Comparison of ENCODE assay signal across 11 cellular contexts in genomic region chr5:160463775-160464465, GRCh38. TPM values are rescaled to one million over a fixed set of nuclear protein-coding genes. Genes with fewer than 3 reads are reported as not detected.
DNase-seq lines count a peak whose midpoint lies in the region; ATAC-seq, FAIRE-seq and TF ChIP-seq lines count a peak whose summit lies in the region.
"Had no signal": no experiment of that assay in that cellular context is flagged by ENCODE, and none has a peak within 500 bp of the region (broad histone marks: within the 10 kb centered on the region; RNA-seq: fewer than 3 reads in every experiment).

No MANE protein-coding gene starts in this region.

- intact Hi-C loops in vagina (cut with DNase I) (no loop called here), left colon (cut with DNase I, micrococcal nuclease) (no loop called here)

- H3K4me3 ChIP-seq in astrocyte (ENCODE audit: insufficient read depth, low read depth, low read length) (no peak overlapping the region), osteoblast (ENCODE audit: insufficient read depth, low read length) (no peak overlapping the region), vagina (no peak overlapping the region)

- H3K27me3 Mint-ChIP-seq in astrocyte (ENCODE audit: low read depth, unreplicated experiment): no peaks in the 10 kb centered on the region

- H3K36me3 Mint-ChIP-seq in astrocyte (ENCODE audit: low read depth, unreplicated experiment): no peaks in the 10 kb centered on the region

- H3K4me2 ChIP-seq in astrocyte (ENCODE audit: low read length) (peak overlapping the region; percentile 64), osteoblast (ENCODE audit: insufficient read depth, low read length) (peak overlapping the region; percentile 58)

- H2AFZ ChIP-seq in astrocyte (ENCODE audit: low read depth, low read length) (no peak overlapping the region), osteoblast (ENCODE audit: low read length) (no peak overlapping the region)

- H3K27me3 ChIP-seq in astrocyte (ENCODE audit: insufficient read depth, low read length) (no peaks in the 10 kb centered on the region), osteoblast (ENCODE audit: insufficient read depth, low read length) (no peaks in the 10 kb centered on the region), vagina (no peaks in the 10 kb centered on the region)

- peaks cover 23% of the 10 kb centered on the region for H3K4me1 Mint-ChIP-seq in astrocyte (ENCODE audit: low read depth, unreplicated experiment)

- peak; percentile 50 for FAIRE-seq in astrocyte (lab: Jason Lieb, UNC)

- ATAC-seq in HG02642 (IDR thresholded peaks at IDR 0.05; ENCODE audit: poor library complexity, unreplicated experiment): no peak
- no peak for ATAC-seq in left colon

- no peak for TF ChIP-seq POLR2A in vagina (IDR thresholded peaks at IDR 0.05)

- H4K20me1 ChIP-seq in astrocyte (ENCODE audit: insufficient read depth, low read length) (no peaks in the 10 kb centered on the region), osteoblast (ENCODE audit: insufficient read depth, low read length) (no peaks in the 10 kb centered on the region)

- no peak overlapping the region for H3K27ac Mint-ChIP-seq in astrocyte (ENCODE audit: unreplicated experiment)
- H3K27ac Mint-ChIP-seq: activated CD4-positive, alpha-beta T cell treated with anti-CD3 and anti-CD28 coated beads, Interleukin-2, amount 10 ng/mL, durations not matched to agents 7 days and 5 days had no signal

- peaks cover 2% of the 10 kb centered on the region for H3K9me3 Mint-ChIP-seq in astrocyte (ENCODE audit: unreplicated experiment)
- H3K9me3 Mint-ChIP-seq: activated CD4-positive, alpha-beta T cell treated with anti-CD3 and anti-CD28 coated beads, Interleukin-2, amount 10 ng/mL, durations not matched to agents 7 days and 5 days had no signal

- H3K79me2 ChIP-seq in astrocyte (ENCODE audit: insufficient read depth, low read length) (no peaks in the 10 kb centered on the region), osteoblast (ENCODE audit: insufficient read depth, low read length) (no peaks in the 10 kb centered on the region)

- no peak overlapping the region for H3K9ac ChIP-seq in astrocyte (ENCODE audit: low read length)

- DNase-seq in NCI-H2029 (lab: John Stamatoyannopoulos, UW): peak; percentile 24
- no peak for DNase-seq in NCI-H2029 treated with DMSO at 0.1 percent for 48 hours (lab: John Stamatoyannopoulos, UW)
- peak; percentile 89 for DNase-seq in M059J (ENCODE audit: low read depth)
- DNase-seq in astrocyte (ENCODE audit: low read depth): peak; percentile 86
- peak; percentile 83 for DNase-seq in osteoblast (ENCODE audit: insufficient read length, low spot score, missing footprints)
- DNase-seq in vagina (ENCODE audit: extremely low spot score in 2 of 2): no peak
- no peak for DNase-seq in left colon
- DNase-seq: activated CD4-positive, alpha-beta T cell treated with anti-CD3 and anti-CD28 coated beads, Interleukin-2, amount 10 ng/mL, durations not matched to agents 7 days and 5 days; NCI-H187 treated with DMSO at 0.1 percent for 48 hours had no signal

- no peaks in the 10 kb centered on the region for H3K36me3 ChIP-seq in astrocyte (ENCODE audit: insufficient read depth, low read length)
- H3K36me3 ChIP-seq in osteoblast (ENCODE audit: insufficient read depth, low read length): no peaks in the 10 kb centered on the region
- H3K36me3 ChIP-seq in vagina: no peaks in the 10 kb centered on the region

- H3K27ac ChIP-seq in astrocyte (ENCODE audit: low read depth, low read length): peak overlapping the region; percentile 25
- no peak overlapping the region for H3K27ac ChIP-seq in osteoblast (ENCODE audit: low read depth, low read length)
- H3K27ac ChIP-seq in vagina: no peak overlapping the region
- H3K27ac ChIP-seq: 22Rv1 had no signal

- H3K4me1 ChIP-seq in astrocyte (ENCODE audit: insufficient read depth, low read length): peaks cover 33% of the 10 kb centered on the region
- H3K4me1 ChIP-seq in osteoblast (ENCODE audit: insufficient read depth, low read length): peaks cover 44% of the 10 kb centered on the region
- peaks cover 15% of the 10 kb centered on the region for H3K4me1 ChIP-seq in vagina

- TF ChIP-seq CTCF in astrocyte (IDR thresholded peaks at IDR 0.05; ENCODE audit: insufficient read depth, low read depth, low read length) (no peak), osteoblast (IDR thresholded peaks at IDR 0.05; ENCODE audit: extremely low read depth, low read depth, low read length) (no peak), vagina (IDR thresholded peaks at IDR 0.05) (no peak)

- H3K9me3 ChIP-seq in astrocyte (ENCODE audit: insufficient read depth, low read depth, low read length) (no peaks in the 10 kb centered on the region), osteoblast (ENCODE audit: low read depth, low read length) (no peaks in the 10 kb centered on the region), vagina (no peaks in the 10 kb centered on the region)

- H3K4me3 Mint-ChIP-seq in astrocyte (ENCODE audit: unreplicated experiment): no peak overlapping the region
- H3K4me3 Mint-ChIP-seq: activated CD4-positive, alpha-beta T cell treated with anti-CD3 and anti-CD28 coated beads, Interleukin-2, amount 10 ng/mL, durations not matched to agents 7 days and 5 days had no signal

RNA-seq across cellular contexts. Expression of gene PTTG1, which starts 42.3 kb away (rescaled TPM):
- total RNA-seq in M059J (2014; rRNA removed; shearing (Covaris generic)): 1,224 and 1,388 TPM in 2 replicates
- total RNA-seq in astrocyte (12.7 and 20.4 TPM in 2 replicates), osteoblast (29.8 and 41.3 TPM in 2 replicates), vagina (89.1 TPM), left colon (10 to 100 TPM in 1 of 2 donors, 1 to 10 TPM in 1; 6.8 to 30.8 TPM)

RNA-seq across cellular contexts. Expression of gene SLU7, which starts 45.0 kb away (rescaled TPM):
- total RNA-seq in M059J (2014; rRNA removed; shearing (Covaris generic)): 31.8 and 64.1 TPM in 2 replicates
- total RNA-seq in astrocyte (46.1 and 48.4 TPM in 2 replicates), osteoblast (54.5 and 75.6 TPM in 2 replicates), vagina (24.3 TPM), left colon (10 to 100 TPM; 35.5 to 50.7 TPM)

Comparison
In these comparisons a context has a peak if more than half of its experiments do, and no peak if none do; other contexts are left out.
1. DNase-seq: peak in NCI-H2029 (single experiment), M059J (single experiment), astrocyte (single experiment) and osteoblast (single experiment); none in NCI-H2029 treated with DMSO at 0.1 percent for 48 hours (single experiment), vagina (0 of 2) and left colon (0 of 2).
2. RNA of gene PTTG1, which starts 42.3 kb away (total RNA-seq): 1,224 to 1,388 TPM in M059J; 89.1 TPM in vagina (single experiment), 29.8 to 41.3 TPM in osteoblast, 6.8 to 30.8 TPM in left colon and 12.7 to 20.4 TPM in astrocyte; every median in the first group is over 10 times any median in the second.